In the genomic region with DNA sequence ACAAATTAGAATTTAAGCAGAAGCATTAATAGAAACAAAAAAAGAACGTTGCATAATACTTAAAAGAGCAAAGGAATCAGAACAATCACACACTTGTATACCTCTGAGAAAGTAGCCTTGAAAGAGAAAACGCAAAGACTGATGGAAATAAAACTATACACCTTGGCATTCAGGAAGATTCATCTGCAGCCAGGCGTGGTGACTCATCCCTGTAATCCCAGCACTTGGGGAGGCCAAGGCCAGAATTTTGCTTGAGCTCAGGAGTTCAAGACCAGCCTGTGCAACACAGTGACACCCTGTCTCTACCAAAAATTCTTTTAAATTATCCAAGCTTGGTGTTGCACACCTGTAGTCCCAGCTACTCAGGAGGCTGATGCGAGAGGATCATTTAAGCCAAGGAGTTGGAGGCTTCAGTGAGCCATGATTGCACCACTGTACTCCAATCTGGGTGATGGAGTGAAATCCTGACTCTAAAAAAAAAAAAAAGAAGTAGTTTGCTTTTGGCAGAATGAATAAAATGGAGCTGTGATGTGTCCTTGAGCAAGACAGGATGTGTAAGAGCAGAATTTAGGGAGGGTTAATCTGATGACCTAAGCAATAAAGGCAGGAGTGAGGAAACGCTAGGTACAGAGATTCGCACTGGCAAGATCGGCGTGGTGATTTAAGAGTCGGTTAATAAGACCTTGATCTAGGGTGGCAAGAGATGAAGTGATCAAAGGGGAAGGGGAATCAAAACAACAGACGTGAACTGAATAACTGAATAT, we compare ENCODE assay signal across 1 cellular context.
TF ChIP-seq lines count a peak whose summit lies in the region.

No MANE protein-coding gene starts in this region.

TF ChIP-seq in GM23338, 12 proteins besides CTCF, POLR2A, EP300 and RAD21 (continued from another document):
- TF ChIP-seq, protein P1, sequence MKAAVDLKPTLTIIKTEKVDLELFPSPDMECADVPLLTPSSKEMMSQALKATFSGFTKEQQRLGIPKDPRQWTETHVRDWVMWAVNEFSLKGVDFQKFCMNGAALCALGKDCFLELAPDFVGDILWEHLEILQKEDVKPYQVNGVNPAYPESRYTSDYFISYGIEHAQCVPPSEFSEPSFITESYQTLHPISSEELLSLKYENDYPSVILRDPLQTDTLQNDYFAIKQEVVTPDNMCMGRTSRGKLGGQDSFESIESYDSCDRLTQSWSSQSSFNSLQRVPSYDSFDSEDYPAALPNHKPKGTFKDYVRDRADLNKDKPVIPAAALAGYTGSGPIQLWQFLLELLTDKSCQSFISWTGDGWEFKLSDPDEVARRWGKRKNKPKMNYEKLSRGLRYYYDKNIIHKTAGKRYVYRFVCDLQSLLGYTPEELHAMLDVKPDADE (IDR thresholded peaks at IDR 0.05), result no peak
- TF ChIP-seq JUNB (IDR thresholded peaks at IDR 0.05; ENCODE audit: unreplicated experiment) (no peak), CREB1 (CRISPR knock-in tag; IDR thresholded peaks at IDR 0.05; ENCODE audit: low read depth) (no peak)
